Comparison of ENCODE assay signal across 15 cellular contexts in genomic region chr12:55721601-55722213, GRCh38. TPM values are rescaled to one million over a fixed set of nuclear protein-coding genes. Genes with fewer than 3 reads are reported as not detected.
A peak's percentile ranks its signal among the peaks of the same experiment; 100 is the strongest.
DNase-seq lines count a peak whose midpoint lies in the region; ATAC-seq, FAIRE-seq and TF ChIP-seq lines count a peak whose summit lies in the region.
"Had no signal": no experiment of that assay in that cellular context is flagged by ENCODE, and none has a peak within 500 bp of the region (broad histone marks: within the 10 kb centered on the region; RNA-seq: fewer than 3 reads in every experiment).

No MANE protein-coding gene starts in this region.

- H3K27ac Mint-ChIP-seq in astrocyte (ENCODE audit: unreplicated experiment): peak overlapping the region; percentile 12
- no peak overlapping the region for H3K27ac Mint-ChIP-seq in stimulated activated naive B cell treated with anti-CD40 and anti-IgM and Interleukin-4, amounts not matched to agents 10 μg/mL and 1 μg/mL and 100 μg/mL, for 72 hours

- no peaks in the 10 kb centered on the region for H3K9me3 Mint-ChIP-seq in astrocyte (ENCODE audit: unreplicated experiment)
- H3K9me3 Mint-ChIP-seq in stimulated activated naive B cell treated with anti-CD40 and anti-IgM and Interleukin-4, amounts not matched to agents 10 μg/mL and 1 μg/mL and 100 μg/mL, for 72 hours: no peaks in the 10 kb centered on the region

- peaks cover 18% of the 10 kb centered on the region for H3K36me3 Mint-ChIP-seq in astrocyte (ENCODE audit: low read depth, unreplicated experiment)
- H3K36me3 Mint-ChIP-seq in stimulated activated naive B cell treated with anti-CD40 and anti-IgM and Interleukin-4, amounts not matched to agents 10 μg/mL and 1 μg/mL and 100 μg/mL, for 72 hours: peaks cover 16 to 32% of the 10 kb centered on the region in 2 donors

- DNase-seq in astrocyte (ENCODE audit: low read depth): no peak
- DNase-seq in lung (ENCODE audit: low spot score): no peak
- no peak for DNase-seq in DMS114 treated with DMSO at 0.1 percent for 48 hours (lab: John Stamatoyannopoulos, UW; ENCODE audit: unreplicated experiment)
- DNase-seq in stimulated activated naive B cell treated with anti-CD40 and anti-IgM and Interleukin-4, amounts not matched to agents 10 μg/mL and 1 μg/mL and 100 μg/mL, for 72 hours: no peak
- DNase-seq: activated T-cell treated with anti-CD3 and anti-CD28 coated beads, Interleukin-2, amount 50 U/mL, for 1 hour; NCI-H2171; SIG-M5 had no signal

- H3K4me3 Mint-ChIP-seq in astrocyte (ENCODE audit: unreplicated experiment): no peak overlapping the region
- no peak overlapping the region for H3K4me3 Mint-ChIP-seq in stimulated activated naive B cell treated with anti-CD40 and anti-IgM and Interleukin-4, amounts not matched to agents 10 μg/mL and 1 μg/mL and 100 μg/mL, for 72 hours

- no peaks in the 10 kb centered on the region for H3K9me3 ChIP-seq in HUES48 (ENCODE audit: control insufficient read depth, insufficient read depth, low read length)
- H3K9me3 ChIP-seq in astrocyte (ENCODE audit: insufficient read depth, low read depth, low read length): no peaks in the 10 kb centered on the region
- H3K9me3 ChIP-seq in lung (ENCODE audit: control insufficient read depth in 2 of 2, insufficient read depth in 1 of 2, low read length in 1 of 2): no peaks in the 10 kb centered on the region
- no peaks in the 10 kb centered on the region for H3K9me3 ChIP-seq in subcutaneous abdominal adipose tissue (ENCODE audit: control insufficient read depth in 5 of 5, low read length in 5 of 5)

- H3K4me3 ChIP-seq in HUES48 (ENCODE audit: low read depth, low read length) (no peak overlapping the region), astrocyte (ENCODE audit: insufficient read depth, low read depth, low read length) (no peak overlapping the region), lung (no peak overlapping the region), subcutaneous abdominal adipose tissue (ENCODE audit: low read depth in 1 of 5, low read length in 5 of 5) (peak overlapping the region in 4 of 5 donors; percentile 31 to 73 (median 54))

- peaks cover 46% of the 10 kb centered on the region for H4K20me1 ChIP-seq in astrocyte (ENCODE audit: insufficient read depth, low read length)

- no peak for TF ChIP-seq CTCF in astrocyte (IDR thresholded peaks at IDR 0.05; ENCODE audit: insufficient read depth, low read depth, low read length)
- TF ChIP-seq CTCF in lung (IDR thresholded peaks at IDR 0.05; ENCODE audit: control extremely low read depth, extremely low read depth): no peak

- peaks cover 36% of the 10 kb centered on the region for H3K36me3 ChIP-seq in HUES48 (ENCODE audit: control insufficient read depth, insufficient read depth, low read length)
- peaks cover 29% of the 10 kb centered on the region for H3K36me3 ChIP-seq in astrocyte (ENCODE audit: insufficient read depth, low read length)
- peaks cover 5 to 41% of the 10 kb centered on the region in 2 donors for H3K36me3 ChIP-seq in lung (ENCODE audit: control insufficient read depth in 2 of 2, insufficient read depth in 2 of 2, low read length in 2 of 2)
- peaks cover 0 to 51% (median 29%) of the 10 kb centered on the region in 5 donors for H3K36me3 ChIP-seq in subcutaneous abdominal adipose tissue (ENCODE audit: control insufficient read depth in 5 of 5, insufficient read depth in 5 of 5, low read length in 5 of 5)

- 74 to 86% methylated on average over 14 of the region's 14 CpGs for WGBS in lung, 2 donors

- no peak for FAIRE-seq in astrocyte (lab: Jason Lieb, UNC)
- FAIRE-seq: bronchial epithelial cell, GM19239, keratinocyte had no signal

- H3K4me2 ChIP-seq in astrocyte (ENCODE audit: low read length): peak overlapping the region; percentile 87

- H3K4me1 ChIP-seq in HUES48 (ENCODE audit: control insufficient read depth, insufficient read depth, low read length) (peaks cover 21% of the 10 kb centered on the region), astrocyte (ENCODE audit: insufficient read depth, low read length) (peaks cover 71% of the 10 kb centered on the region), lung (ENCODE audit: control insufficient read depth in 2 of 2, insufficient read depth in 2 of 2, low read length in 2 of 2) (peaks cover 10 to 21% of the 10 kb centered on the region in 2 donors), subcutaneous abdominal adipose tissue (ENCODE audit: control insufficient read depth in 5 of 5, insufficient read depth in 5 of 5, low read length in 5 of 5) (peaks cover 39 to 98% (median 97%) of the 10 kb centered on the region in 5 donors)

- no peak overlapping the region for H3K9ac ChIP-seq in HUES48 (ENCODE audit: low read depth, low read length)
- H3K9ac ChIP-seq in astrocyte (ENCODE audit: low read length): no peak overlapping the region
- peak overlapping the region in 2 of 5 donors; percentile 65 to 67 for H3K9ac ChIP-seq in subcutaneous abdominal adipose tissue (ENCODE audit: low read length in 5 of 5)
- H3K9ac ChIP-seq: KMS-11 had no signal

- H3K27me3 Mint-ChIP-seq in astrocyte (ENCODE audit: low read depth, unreplicated experiment): no peaks in the 10 kb centered on the region
- no peaks in the 10 kb centered on the region for H3K27me3 Mint-ChIP-seq in stimulated activated naive B cell treated with anti-CD40 and anti-IgM and Interleukin-4, amounts not matched to agents 10 μg/mL and 1 μg/mL and 100 μg/mL, for 72 hours

- peak overlapping the region; percentile 58 for H3K27ac ChIP-seq in HUES48 (ENCODE audit: low read depth, low read length)
- H3K27ac ChIP-seq in astrocyte (ENCODE audit: low read depth, low read length): no peak overlapping the region
- peak overlapping the region; percentile 35 to 47 for H3K27ac ChIP-seq in lung (ENCODE audit: low read depth in 1 of 2, low read length in 1 of 2)
- H3K27ac ChIP-seq in subcutaneous abdominal adipose tissue (ENCODE audit: low read depth, low read length): peak overlapping the region; percentile 96
- H3K27ac ChIP-seq: KMS-11 had no signal

- no peak overlapping the region for H2AFZ ChIP-seq in astrocyte (ENCODE audit: low read depth, low read length)

- H3K4me1 Mint-ChIP-seq in astrocyte (ENCODE audit: low read depth, unreplicated experiment): peaks cover 47% of the 10 kb centered on the region
- H3K4me1 Mint-ChIP-seq in stimulated activated naive B cell treated with anti-CD40 and anti-IgM and Interleukin-4, amounts not matched to agents 10 μg/mL and 1 μg/mL and 100 μg/mL, for 72 hours: peaks cover 34 to 49% of the 10 kb centered on the region in 2 donors

- H3K27me3 ChIP-seq in HUES48 (ENCODE audit: control insufficient read depth, insufficient read depth, low read length) (no peaks in the 10 kb centered on the region), astrocyte (ENCODE audit: insufficient read depth, low read length) (no peaks in the 10 kb centered on the region), lung (ENCODE audit: control insufficient read depth, insufficient read depth) (no peaks in the 10 kb centered on the region), subcutaneous abdominal adipose tissue (ENCODE audit: control insufficient read depth in 5 of 5, insufficient read depth in 4 of 5, low read length in 5 of 5) (no peaks in the 10 kb centered on the region)

- ATAC-seq in lung (ENCODE audit: insufficient read depth, low FRiP score): no peak
- ATAC-seq in HG03521 (IDR thresholded peaks at IDR 0.05; ENCODE audit: unreplicated experiment): no peak
- ATAC-seq in GM21723 (IDR thresholded peaks at IDR 0.05; ENCODE audit: unreplicated experiment): no peak
- ATAC-seq in stimulated activated naive B cell treated with anti-CD40 and anti-IgM and Interleukin-4, amounts not matched to agents 10 μg/mL and 1 μg/mL and 100 μg/mL, for 72 hours (replicated peaks): no peak

- H3K79me2 ChIP-seq in astrocyte (ENCODE audit: insufficient read depth, low read length): peaks cover 25% of the 10 kb centered on the region

RNA-seq across cellular contexts. Expression of gene RDH5, which starts 1.5 kb away (rescaled TPM):
- 1.4 and 2.1 TPM in 2 replicates for total RNA-seq in astrocyte
- 1 to 10 TPM; 4.4 to 5.4 TPM for total RNA-seq in lung
- polyA plus RNA-seq in lung: 1 to 10 TPM; 3.1 to 3.4 TPM

RNA-seq across cellular contexts. Expression of gene BLOC1S1, which starts 5.9 kb away (rescaled TPM):
- 49.2 and 51.0 TPM in 2 replicates for total RNA-seq in astrocyte
- total RNA-seq in lung: 100 to 1,000 TPM in 1 of 2 donors, 10 to 100 TPM in 1; 53.9 to 132 TPM
- polyA plus RNA-seq in lung: 100 to 1,000 TPM; 351 to 374 TPM

RNA-seq across cellular contexts. Expression of gene CD63, which starts 7.1 kb away (rescaled TPM):
- total RNA-seq in astrocyte (965 and 1,014 TPM in 2 replicates), lung (1,000 to 10,000 TPM in 1 of 2 donors, 100 to 1,000 TPM in 1; 516 to 1,425 TPM)
- 1,000 to 10,000 TPM; 1,829 to 2,824 TPM for polyA plus RNA-seq in lung

RNA-seq across cellular contexts. Expression of gene ITGA7, which starts 14.0 kb away (rescaled TPM):
- total RNA-seq in astrocyte: 20.4 and 26.5 TPM in 2 replicates
- 10 to 100 TPM; 13.5 to 28.4 TPM for total RNA-seq in lung
- 10 to 100 TPM in 1 of 2 donors, 1 to 10 TPM in 1; 8.2 to 22.0 TPM for polyA plus RNA-seq in lung

RNA-seq across cellular contexts. Expression of gene GDF11, which starts 21.2 kb away (rescaled TPM):
- total RNA-seq in astrocyte (25.3 and 28.9 TPM in 2 replicates), lung (1 to 10 TPM; 2.8 to 8.3 TPM)
- 1 to 10 TPM in 1 of 2 donors, under 1 TPM in 1; 0.93 to 3.5 TPM for polyA plus RNA-seq in lung

Comparison
In these comparisons a context has a peak if more than half of its experiments do, and no peak if none do; other contexts are left out.
1. H3K4me3 ChIP-seq: peak in subcutaneous abdominal adipose tissue (4 of 5); none in HUES48 (single experiment), astrocyte (single experiment) and lung (single experiment).